Comparison of ENCODE assay signal across 8 cellular contexts in the genomic region with DNA sequence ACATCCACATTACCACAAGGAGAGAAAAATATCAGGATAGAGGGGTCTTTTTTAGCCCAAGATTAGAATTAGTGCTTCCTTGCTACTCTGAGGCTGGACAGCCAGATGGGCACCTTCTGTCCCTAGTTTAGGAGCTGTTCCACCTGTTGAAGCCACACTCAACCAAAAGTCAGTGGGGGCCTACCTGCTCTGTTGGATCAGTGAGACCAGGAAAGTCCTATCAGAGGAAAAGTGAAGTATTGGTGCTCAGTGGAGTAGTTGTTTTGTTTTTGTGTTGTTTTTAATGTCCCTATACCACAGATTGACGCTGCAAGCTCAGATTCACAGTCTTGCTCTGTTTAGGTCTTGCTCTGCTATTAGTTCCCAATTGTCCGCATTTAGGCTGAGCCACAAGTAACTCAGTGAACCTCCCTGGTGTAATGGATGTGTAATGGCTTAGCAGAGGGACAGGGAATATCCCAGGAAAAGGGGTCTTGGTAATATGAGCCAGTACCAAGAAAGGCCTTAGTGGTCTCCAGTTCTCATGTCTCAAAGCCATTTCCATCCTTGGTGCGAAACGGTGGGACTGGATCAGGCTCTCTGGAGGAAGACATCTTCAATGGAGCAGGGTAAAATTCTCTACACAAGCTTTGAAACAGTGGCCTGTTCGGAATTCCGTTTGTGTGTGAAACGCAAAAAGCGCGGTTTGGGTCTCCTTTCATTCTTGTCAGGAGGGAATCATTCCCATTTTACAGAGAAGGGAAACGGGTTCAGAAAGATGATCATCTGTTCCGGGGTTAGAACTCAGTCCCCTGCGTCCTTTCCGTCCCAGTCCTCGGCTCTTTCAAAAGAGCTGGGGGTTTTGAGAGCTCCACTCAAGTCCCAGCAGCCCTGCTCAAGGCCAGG. TPM values are rescaled to one million over a fixed set of nuclear protein-coding genes. Genes with fewer than 3 reads are reported as not detected.
DNase-seq lines count a peak whose midpoint lies in the region; ATAC-seq, FAIRE-seq and TF ChIP-seq lines count a peak whose summit lies in the region.

No MANE protein-coding gene starts in this region.

- H3K79me2 ChIP-seq in K562 (ENCODE audit: control insufficient read depth, insufficient read depth, low read length): peaks cover 20% of the 10 kb centered on the region

- H3K4me1 ChIP-seq in A549 (peaks cover 5% of the 10 kb centered on the region; the same call in 1 of the 3 replicates), K562 (replicated peaks in 1 of 2; ENCODE audit: control insufficient read depth in 2 of 2, insufficient read depth in 2 of 2, low read length in 2 of 2) (peaks cover 14 to 24% of the 10 kb centered on the region in 2 experiments)

- H4K20me1 ChIP-seq in K562 (replicated peaks; ENCODE audit: control insufficient read depth, insufficient read depth, low read length): 0 out of 2 replicates have a peak, but pooled peaks cover 3% of the 10 kb centered on the region

- peak overlapping the region; percentile 47 to 81; a peak in 3 of 4 replicates for H3K9ac ChIP-seq in K562 (ENCODE audit: insufficient read depth in 1 of 2, low read depth in 2 of 2, low read length in 2 of 2)

- no peak for TF ChIP-seq RAD21 in A549 (conservative IDR thresholded peaks at IDR 0.05 in 1 of 2, IDR thresholded peaks at IDR 0.05 in 1 of 2)
- TF ChIP-seq RAD21 in K562 (CRISPR knock-in tag; conservative IDR thresholded peaks at IDR 0.05 in 1 of 2, IDR thresholded peaks at IDR 0.05 in 1 of 2): no peak

- H3K4me3 ChIP-seq in A549 (peak overlapping the region; percentile 73; the same call in 2 of the 3 replicates), K562 (peak overlapping the region; percentile 56)

- peak overlapping the region in 1 of 2 experiments; percentile 94; a peak in 3 of 6 replicates for H3K27ac ChIP-seq in A549
- H3K27ac ChIP-seq in K562 (ENCODE audit: extremely low read depth, low read depth, low read length): peak overlapping the region; percentile 60

- peak overlapping the region; percentile 80 for H3K4me3 Mint-ChIP-seq in mesothelial cell of epicardium

- ATAC-seq in A549 (peak in 1 of 2 experiments; percentile 3; a peak in 1 of 6 replicates), HG03135 (IDR thresholded peaks at IDR 0.05; ENCODE audit: unreplicated experiment) (peak; percentile 23), K562 (no peak)

- no peaks in the 10 kb centered on the region for H3K27me3 ChIP-seq in K562 (ENCODE audit: control insufficient read depth in 2 of 2, insufficient read depth in 2 of 2, low read length in 2 of 2)

- peaks cover 66% of the 10 kb centered on the region for H3K36me3 ChIP-seq in K562 (ENCODE audit: control insufficient read depth, insufficient read depth, low read length)

- no peaks in the 10 kb centered on the region for H3K27me3 Mint-ChIP-seq in mesothelial cell of epicardium (ENCODE audit: low read depth)

- CTCF ChIA-PET in A549 (lab: Yijun Ruan, JAX): interaction anchor here (0.6 to 1.7 kb wide), 2 partner anchors 38 to 102 kb away, joined by 3 to 5 read pairs; no protein-coding TSS in a partner anchor
- CTCF ChIA-PET in K562 (lab: Yijun Ruan, JAX; ENCODE audit: low intra/inter-chr PET ratio): interaction anchor here (0.9 kb wide), 1 partner anchor 24 kb away, joined by 3 read pairs; a partner anchor contains a TSS

- H2AFZ ChIP-seq in K562 (ENCODE audit: low read depth, low read length): peak overlapping the region; percentile 30

- peak overlapping the region; percentile 80 for H3K4me2 ChIP-seq in A549
- H3K4me2 ChIP-seq in K562 (ENCODE audit: insufficient read depth, low read length): peak overlapping the region; percentile 89

- FAIRE-seq in A549 (lab: Jason Lieb, UNC): no peak
- FAIRE-seq in K562 (lab: Jason Lieb, UNC): no peak

- POLR2A ChIA-PET in A549 (lab: Yijun Ruan, JAX): interaction anchor here (0.7 to 2.4 kb wide), 5 partner anchors 14 to 427 kb away, joined by 3 to 6 read pairs (median 3); a partner anchor contains a TSS
- POLR2A ChIA-PET in K562 (lab: Yijun Ruan, JAX): interaction anchor here (0.6 to 5.2 kb wide), 13 partner anchors 10 to 256 kb away, joined by 3 to 50 read pairs (median 4); a partner anchor contains a TSS

- H3K9me3 Mint-ChIP-seq in mesothelial cell of epicardium: no peaks in the 10 kb centered on the region

- peaks cover 11% of the 10 kb centered on the region for H3K4me1 Mint-ChIP-seq in mesothelial cell of epicardium

- TF ChIP-seq POLR2A in A549 (IDR thresholded peaks at IDR 0.05; ENCODE audit: low read length): no peak
- TF ChIP-seq POLR2A in K562 (conservative IDR thresholded peaks at IDR 0.05): peak; percentile 47; the same call in 1 of the 2 replicates

- peak overlapping the region; percentile 40 for H3K27ac Mint-ChIP-seq in mesothelial cell of epicardium

- TF ChIP-seq EP300 in A549 (IDR thresholded peaks at IDR 0.05) (no peak), K562 (IDR thresholded peaks at IDR 0.05; ENCODE audit: low read length) (no peak)

- H3K9me1 ChIP-seq in K562 (ENCODE audit: control insufficient read depth, insufficient read depth, low read length): no peaks in the 10 kb centered on the region

- WGBS in A549 (ENCODE audit: missing lambda C conversion rate): 89% methylated on average over 14 of the region's 14 CpGs
- 33% methylated on average over 14 of the region's 14 CpGs for WGBS in K562 (ENCODE audit: insufficient coverage, low coverage, missing lambda C conversion rate)

- H3K9me3 ChIP-seq in A549 (no peaks in the 10 kb centered on the region), K562 (replicated peaks; ENCODE audit: control insufficient read depth, insufficient read depth, low read depth, low read length) (no peaks in the 10 kb centered on the region)

- DNase-seq in A549 (ENCODE audit: low read depth in 1 of 2, low spot score in 1 of 2) (no peak), K562 (ENCODE audit: extremely low read depth in 1 of 4, low spot score in 3 of 4) (no peak), mesothelial cell of epicardium (ENCODE audit: low spot score in 2 of 2, unreplicated experiment in 2 of 2) (no peak), T1000 (lab: John Stamatoyannopoulos, UW) (no peak), GM20000 (ENCODE audit: low spot score) (no peak), head of caudate nucleus (no peak), RPMI8226 (no peak)

- in situ Hi-C loops in K562 (cut with MboI): no loop called here

- TF ChIP-seq CTCF in A549 (IDR thresholded peaks at IDR 0.05) (no peak), K562 (IDR thresholded peaks at IDR 0.05 in 2 of 3, conservative IDR thresholded peaks at IDR 0.05 in 1 of 3; ENCODE audit: insufficient read depth in 2 of 3, low read depth in 1 of 3, low read length in 3 of 3) (no peak), mesothelial cell of epicardium (IDR thresholded peaks at IDR 0.05; ENCODE audit: unreplicated experiment) (no peak), GM20000 (IDR thresholded peaks at IDR 0.05; ENCODE audit: extremely low read depth, missing control alignments) (no peak)

- BruUV-seq in K562 (replicated peaks; lab: Mats Ljungman, UMichigan): no TSS peak

- H3K36me3 Mint-ChIP-seq in mesothelial cell of epicardium: peaks cover 26% of the 10 kb centered on the region

- intact Hi-C loops in K562 (cut with micrococcal nuclease) (no loop called here), head of caudate nucleus (cut with DNase I) (no loop called here)

RNA-seq across cellular contexts. Expression of a gene that starts 0.6 kb away (rescaled TPM):
- 72.7 and 73.1 TPM in 2 replicates for polyA plus RNA-seq in A549 (2011; rRNA removed)
- 51.2 and 67.5 TPM in 2 replicates for polyA plus RNA-seq in A549 (2012; cell fraction: cytosol; rRNA removed)
- 436 and 472 TPM in 2 replicates for polyA plus RNA-seq in A549 (2012; cell fraction: nucleus; rRNA removed)
- 35.1 to 45.4 TPM (median 37.1 TPM) in 3 replicates for polyA plus RNA-seq in A549 (2017; fragmentation: RNase III; extraction: RNeasy Plus Mini Kit Qiagen cat#74134 plus additional on column Dnase treatment)
- 28.0 and 32.2 TPM in 2 replicates for polyA minus RNA-seq in A549 (2011; rRNA and poly(A)+ RNA removed)
- total RNA-seq in K562 (2011; cell fraction: chromatin; rRNA removed; ENCODE audit: low replicate concordance): 609 and 822 TPM in 2 replicates
- 341 and 348 TPM in 2 replicates for total RNA-seq in K562 (2011; cell fraction: nucleolus; rRNA removed)
- total RNA-seq in K562 (2011; cell fraction: nucleoplasm; rRNA removed): 412 and 472 TPM in 2 replicates
- total RNA-seq in K562 (2014; rRNA removed): 15.8 and 22.2 TPM in 2 replicates
- total RNA-seq in K562 (2014; rRNA removed; fragmentation: Illumina TruSeq; extraction: Trizol): 12.6 and 13.8 TPM in 2 replicates
- 12.2 and 12.9 TPM in 2 replicates for total RNA-seq in K562 (2015; rRNA removed; fragmentation: Illumina TruSeq; extraction: Trizol)
- total RNA-seq in K562 (2021): 38.8 and 48.2 TPM in 2 replicates
- polyA plus RNA-seq in K562 (2011; rRNA removed): 64.2 and 78.4 TPM in 2 replicates
- polyA plus RNA-seq in K562 (2011; cell fraction: cytosol; rRNA removed): 39.8 and 42.7 TPM in 2 replicates
- polyA plus RNA-seq in K562 (2011; cell fraction: nucleus; rRNA removed): 277 and 391 TPM in 2 replicates
- 39.2 and 228 TPM in 2 replicates for polyA plus RNA-seq in K562 (2012)
- polyA plus RNA-seq in K562 (2014; fragmentation: Illumina TruSeq; extraction: Trizol): 43.8 and 48.8 TPM in 2 replicates
- polyA plus RNA-seq in K562 (2014; fragmentation: Nextera tagmentation; extraction: Ambion mirVana): 1 to 10 TPM; 6.0 to 7.2 TPM
- polyA plus RNA-seq in K562 (2014; rRNA removed): 89.7 and 90.3 TPM in 2 replicates
- polyA minus RNA-seq in K562 (2011; rRNA and poly(A)+ RNA removed): 19.6 and 23.4 TPM in 2 replicates
- 7.3 and 13.4 TPM in 2 replicates for polyA minus RNA-seq in K562 (2011; cell fraction: cytosol; rRNA and poly(A)+ RNA removed)
- 52.9 and 54.2 TPM in 2 replicates for polyA minus RNA-seq in K562 (2011; cell fraction: nucleus; rRNA and poly(A)+ RNA removed)
- 131 to 135 TPM (median 135 TPM) in 3 replicates for total RNA-seq in mesothelial cell of epicardium

RNA-seq across cellular contexts. Expression of a gene that starts 23.7 kb away (rescaled TPM):
- polyA plus RNA-seq in A549 (2011; rRNA removed): 163 and 174 TPM in 2 replicates
- polyA plus RNA-seq in A549 (2012; cell fraction: cytosol; rRNA removed): 87.0 and 89.3 TPM in 2 replicates
- polyA plus RNA-seq in A549 (2012; cell fraction: nucleus; rRNA removed): 30.0 and 36.8 TPM in 2 replicates
- 204 to 213 TPM (median 205 TPM) in 3 replicates for polyA plus RNA-seq in A549 (2017; fragmentation: RNase III; extraction: RNeasy Plus Mini Kit Qiagen cat#74134 plus additional on column Dnase treatment)
- 52.3 and 57.5 TPM in 2 replicates for polyA minus RNA-seq in A549 (2011; rRNA and poly(A)+ RNA removed)
- 25.3 and 55.8 TPM in 2 replicates for total RNA-seq in K562 (2011; cell fraction: chromatin; rRNA removed; ENCODE audit: low replicate concordance)
- total RNA-seq in K562 (2011; cell fraction: nucleolus; rRNA removed): 18.7 and 19.3 TPM in 2 replicates
- total RNA-seq in K562 (2011; cell fraction: nucleoplasm; rRNA removed): 38.6 and 71.2 TPM in 2 replicates
- total RNA-seq in K562 (2014; rRNA removed): 60.6 and 70.0 TPM in 2 replicates
- total RNA-seq in K562 (2014; rRNA removed; fragmentation: Illumina TruSeq; extraction: Trizol): 96.1 and 109 TPM in 2 replicates
- 83.8 and 90.4 TPM in 2 replicates for total RNA-seq in K562 (2015; rRNA removed; fragmentation: Illumina TruSeq; extraction: Trizol)
- 178 and 180 TPM in 2 replicates for total RNA-seq in K562 (2021)
- polyA plus RNA-seq in K562 (2011; rRNA removed): 67.3 and 93.0 TPM in 2 replicates
- 28.7 and 49.4 TPM in 2 replicates for polyA plus RNA-seq in K562 (2011; cell fraction: cytosol; rRNA removed)
- polyA plus RNA-seq in K562 (2011; cell fraction: nucleus; rRNA removed): 22.9 and 33.5 TPM in 2 replicates
- polyA plus RNA-seq in K562 (2012): 138 and 141 TPM in 2 replicates
- polyA plus RNA-seq in K562 (2014; fragmentation: Illumina TruSeq; extraction: Trizol): 166 and 185 TPM in 2 replicates
- 100 to 1,000 TPM; 106 to 124 TPM for polyA plus RNA-seq in K562 (2014; fragmentation: Nextera tagmentation; extraction: Ambion mirVana)
- 78.1 and 78.3 TPM in 2 replicates for polyA plus RNA-seq in K562 (2014; rRNA removed)
- 67.1 and 73.1 TPM in 2 replicates for polyA minus RNA-seq in K562 (2011; rRNA and poly(A)+ RNA removed)
- 41.1 and 51.6 TPM in 2 replicates for polyA minus RNA-seq in K562 (2011; cell fraction: cytosol; rRNA and poly(A)+ RNA removed)
- 14.5 and 26.2 TPM in 2 replicates for polyA minus RNA-seq in K562 (2011; cell fraction: nucleus; rRNA and poly(A)+ RNA removed)
- total RNA-seq in mesothelial cell of epicardium: 113 to 116 TPM (median 114 TPM) in 3 replicates

RNA-seq across cellular contexts. Expression of a gene that starts 51.0 kb away (rescaled TPM):
- polyA plus RNA-seq in A549 (2011; rRNA removed) (23.4 and 29.8 TPM in 2 replicates), A549 (2017; fragmentation: RNase III; extraction: RNeasy Plus Mini Kit Qiagen cat#74134 plus additional on column Dnase treatment) (30.0 to 32.1 TPM (median 30.8 TPM) in 3 replicates), K562 (2011; rRNA removed) (49.1 and 56.0 TPM in 2 replicates), K562 (2014; fragmentation: Illumina TruSeq; extraction: Trizol) (62.6 and 69.4 TPM in 2 replicates), K562 (2014; fragmentation: Nextera tagmentation; extraction: Ambion mirVana) (10 to 100 TPM; 18.1 to 32.6 TPM), K562 (2014; rRNA removed) (44.8 and 50.6 TPM in 2 replicates)
- 27.4 and 32.0 TPM in 2 replicates for polyA plus RNA-seq in A549 (2012; cell fraction: cytosol; rRNA removed)
- 21.7 and 27.4 TPM in 2 replicates for polyA plus RNA-seq in A549 (2012; cell fraction: nucleus; rRNA removed)
- 15.2 and 16.9 TPM in 2 replicates for polyA minus RNA-seq in A549 (2011; rRNA and poly(A)+ RNA removed)
- 7.3 and 11.7 TPM in 2 replicates for total RNA-seq in K562 (2011; cell fraction: chromatin; rRNA removed; ENCODE audit: low replicate concordance)
- total RNA-seq in K562 (2011; cell fraction: nucleolus; rRNA removed): 10.5 and 10.8 TPM in 2 replicates
- 13.0 and 16.9 TPM in 2 replicates for total RNA-seq in K562 (2011; cell fraction: nucleoplasm; rRNA removed)
- total RNA-seq in K562 (2014; rRNA removed) (41.7 and 49.7 TPM in 2 replicates), K562 (2014; rRNA removed; fragmentation: Illumina TruSeq; extraction: Trizol) (30.9 and 31.7 TPM in 2 replicates), K562 (2015; rRNA removed; fragmentation: Illumina TruSeq; extraction: Trizol) (30.3 and 31.4 TPM in 2 replicates), K562 (2021) (41.3 and 43.4 TPM in 2 replicates), mesothelial cell of epicardium (43.7 to 47.3 TPM (median 45.6 TPM) in 3 replicates)
- 50.8 and 67.9 TPM in 2 replicates for polyA plus RNA-seq in K562 (2011; cell fraction: cytosol; rRNA removed)
- polyA plus RNA-seq in K562 (2011; cell fraction: nucleus; rRNA removed): 34.3 and 45.6 TPM in 2 replicates
- polyA plus RNA-seq in K562 (2012): 34.8 and 51.5 TPM in 2 replicates
- polyA minus RNA-seq in K562 (2011; rRNA and poly(A)+ RNA removed): 24.5 and 32.5 TPM in 2 replicates
- 15.4 and 19.2 TPM in 2 replicates for polyA minus RNA-seq in K562 (2011; cell fraction: cytosol; rRNA and poly(A)+ RNA removed)
- 7.7 and 9.7 TPM in 2 replicates for polyA minus RNA-seq in K562 (2011; cell fraction: nucleus; rRNA and poly(A)+ RNA removed)

RNA-seq across cellular contexts. Expression of a gene that starts 57.1 kb away (rescaled TPM):
- polyA plus RNA-seq in A549 (2011; rRNA removed) (27.8 and 34.5 TPM in 2 replicates), A549 (2017; fragmentation: RNase III; extraction: RNeasy Plus Mini Kit Qiagen cat#74134 plus additional on column Dnase treatment) (14.5 to 14.6 TPM (median 14.5 TPM) in 3 replicates), K562 (2011; rRNA removed) (22.7 and 29.7 TPM in 2 replicates), K562 (2014; fragmentation: Illumina TruSeq; extraction: Trizol) (20.3 and 22.2 TPM in 2 replicates), K562 (2014; fragmentation: Nextera tagmentation; extraction: Ambion mirVana) (10 to 100 TPM; 11.9 to 12.0 TPM), K562 (2014; rRNA removed) (16.7 and 19.0 TPM in 2 replicates)
- 7.0 and 8.4 TPM in 2 replicates for polyA plus RNA-seq in A549 (2012; cell fraction: cytosol; rRNA removed)
- 5.0 and 8.6 TPM in 2 replicates for polyA plus RNA-seq in A549 (2012; cell fraction: nucleus; rRNA removed)
- polyA minus RNA-seq in A549 (2011; rRNA and poly(A)+ RNA removed): 22.3 and 24.7 TPM in 2 replicates
- 54.9 and 167 TPM in 2 replicates for total RNA-seq in K562 (2011; cell fraction: chromatin; rRNA removed; ENCODE audit: low replicate concordance)
- total RNA-seq in K562 (2011; cell fraction: nucleolus; rRNA removed): 25.5 and 35.5 TPM in 2 replicates
- total RNA-seq in K562 (2011; cell fraction: nucleoplasm; rRNA removed): 67.2 and 90.2 TPM in 2 replicates
- total RNA-seq in K562 (2014; rRNA removed) (17.1 and 19.8 TPM in 2 replicates), K562 (2014; rRNA removed; fragmentation: Illumina TruSeq; extraction: Trizol) (30.6 and 33.8 TPM in 2 replicates), K562 (2015; rRNA removed; fragmentation: Illumina TruSeq; extraction: Trizol) (27.6 and 30.4 TPM in 2 replicates), K562 (2021) (27.4 and 27.5 TPM in 2 replicates), mesothelial cell of epicardium (29.9 to 31.7 TPM (median 31.3 TPM) in 3 replicates)
- polyA plus RNA-seq in K562 (2011; cell fraction: cytosol; rRNA removed): 7.7 and 11.9 TPM in 2 replicates
- 23.9 and 27.6 TPM in 2 replicates for polyA plus RNA-seq in K562 (2011; cell fraction: nucleus; rRNA removed)
- polyA plus RNA-seq in K562 (2012): 12.6 and 13.5 TPM in 2 replicates
- polyA minus RNA-seq in K562 (2011; rRNA and poly(A)+ RNA removed): 47.4 and 53.4 TPM in 2 replicates
- polyA minus RNA-seq in K562 (2011; cell fraction: cytosol; rRNA and poly(A)+ RNA removed): 10.5 and 13.9 TPM in 2 replicates
- polyA minus RNA-seq in K562 (2011; cell fraction: nucleus; rRNA and poly(A)+ RNA removed): 34.6 and 48.3 TPM in 2 replicates
